Comparison of ENCODE assay signal across 8 cellular contexts in genomic region chr6:141988954-141989705, GRCh38.
DNase-seq lines count a peak whose midpoint lies in the region; ATAC-seq, FAIRE-seq and TF ChIP-seq lines count a peak whose summit lies in the region.

No MANE protein-coding gene starts in this region.

- BruUV-seq in OCI-LY7 (replicated peaks; lab: Mats Ljungman, UMichigan) (no TSS peak), GM12878 (replicated peaks; lab: Mats Ljungman, UMichigan) (no TSS peak)

- SMC1A ChIA-PET in GM12878 (lab: Charles Lee; ENCODE audit: uncharacterized antibody, unreplicated experiment): interaction anchor here (0.8 to 2.6 kb wide), 8 partner anchors 9 to 219 kb away, joined by 3 to 17 read pairs (median 4); no protein-coding TSS in a partner anchor

- ATAC-seq in GM21360 (IDR thresholded peaks at IDR 0.05; ENCODE audit: unreplicated experiment) (peak; percentile 87), HG03520 (IDR thresholded peaks at IDR 0.05; ENCODE audit: unreplicated experiment) (peak; percentile 86), GM12878 (peak; percentile 78), upper lobe of left lung (ENCODE audit: low FRiP score in 2 of 2) (no peak)

- H3K9ac ChIP-seq in GM12878 (ENCODE audit: control insufficient read depth, insufficient read depth, low read length): no peak overlapping the region

- in situ Hi-C loops in GM12878 (cut with MboI): loop anchor here (5.0 kb wide), 1 partner anchor 128 kb away; no protein-coding TSS in a partner anchor

- intact Hi-C loops in OCI-LY7 (cut with micrococcal nuclease; ENCODE audit: unreplicated experiment) (loop anchor here (10.0 kb wide), 1 partner anchor 216 kb away; no protein-coding TSS in a partner anchor), GM12878 (cut with micrococcal nuclease; ENCODE audit: unreplicated experiment) (loop anchor here (1.0 kb wide), 2 partner anchors 123 to 218 kb away; no protein-coding TSS in a partner anchor)

- no peak for TF ChIP-seq POLR2A in GM12878 (IDR thresholded peaks at IDR 0.05; ENCODE audit: low read depth, low read length)
- no peak for TF ChIP-seq POLR2A in upper lobe of left lung (IDR thresholded peaks at IDR 0.05)

- peak; percentile 21 for DNase-seq in NCI-H187 treated with DMSO at 0.1 percent for 48 hours (lab: John Stamatoyannopoulos, UW)
- no peak for DNase-seq in NCI-H187 (lab: John Stamatoyannopoulos, UW)
- peak; percentile 46 for DNase-seq in OCI-LY7 (ENCODE audit: low spot score)
- no peak for DNase-seq in GM12878 (ENCODE audit: low read depth, low spot score)
- DNase-seq in kidney glomerular epithelial cell (lab: John Stamatoyannopoulos, UW): peak; percentile 61
- DNase-seq in upper lobe of left lung: no peak

- H3K27ac ChIP-seq in OCI-LY7 (ENCODE audit: low read depth, low read length, poor library complexity, severe bottlenecking): no peak overlapping the region
- no peak overlapping the region for H3K27ac ChIP-seq in GM12878 (ENCODE audit: control insufficient read depth, insufficient read depth)
- H3K27ac ChIP-seq in upper lobe of left lung: no peak overlapping the region

- H3K79me2 ChIP-seq in OCI-LY7 (ENCODE audit: insufficient read depth, low read depth, low read length) (no peaks in the 10 kb centered on the region), GM12878 (ENCODE audit: control insufficient read depth, insufficient read depth, low read length) (no peaks in the 10 kb centered on the region)

- H3K4me3 ChIP-seq in OCI-LY7 (ENCODE audit: low read depth, low read length, poor library complexity, severe bottlenecking): no peak overlapping the region
- H3K4me3 ChIP-seq in GM12878: no peak overlapping the region
- H3K4me3 ChIP-seq in upper lobe of left lung: no peak overlapping the region

- RAD21 ChIA-PET in GM12878 (lab: Charles Lee; ENCODE audit: unreplicated experiment): interaction anchor here (1.1 to 1.6 kb wide), 2 partner anchors 122 to 123 kb away, joined by 3 to 11 read pairs; no protein-coding TSS in a partner anchor

- TF ChIP-seq EP300 in GM12878 (IDR thresholded peaks at IDR 0.05; ENCODE audit: borderline replicate concordance in 1 of 2, control insufficient read depth in 1 of 2, low read depth in 2 of 2, low read length in 2 of 2): no peak
- no peak for TF ChIP-seq EP300 in upper lobe of left lung (IDR thresholded peaks at IDR 0.05)

- H3K4me2 ChIP-seq in OCI-LY7 (ENCODE audit: low read length): no peak overlapping the region
- H3K4me2 ChIP-seq in GM12878 (ENCODE audit: control insufficient read depth, insufficient read depth): no peak overlapping the region

- H3K4me1 ChIP-seq in OCI-LY7 (ENCODE audit: insufficient read depth, low read length, poor library complexity, severe bottlenecking) (no peaks in the 10 kb centered on the region), GM12878 (ENCODE audit: control insufficient read depth, insufficient read depth, low read length) (no peaks in the 10 kb centered on the region), upper lobe of left lung (no peaks in the 10 kb centered on the region)

- peak; percentile 84 for FAIRE-seq in GM12878 (lab: Jason Lieb, UNC)

- 22% methylated on average over 2 of the region's 2 CpGs for WGBS in GM12878 (ENCODE audit: insufficient coverage, insufficient replicate concordance, low lambda C conversion rate, missing lambda C conversion rate)
- WGBS in upper lobe of left lung, 2 donors: 42 to 43% methylated on average over 2 of the region's 2 CpGs

- no peaks in the 10 kb centered on the region for H3K9me3 ChIP-seq in OCI-LY7 (ENCODE audit: low read length)
- H3K9me3 ChIP-seq in GM12878 (replicated peaks; ENCODE audit: control insufficient read depth, insufficient read depth, low read length): no peaks in the 10 kb centered on the region
- no peaks in the 10 kb centered on the region for H3K9me3 ChIP-seq in upper lobe of left lung

- no peaks in the 10 kb centered on the region for H3K27me3 ChIP-seq in GM12878 (replicated peaks in 1 of 2; ENCODE audit: control insufficient read depth in 2 of 2, insufficient read depth in 2 of 2, low read length in 1 of 2)
- H3K27me3 ChIP-seq in upper lobe of left lung: no peaks in the 10 kb centered on the region

- CTCF ChIA-PET in OCI-LY7 (lab: Charles Lee; ENCODE audit: unreplicated experiment) (no interaction called here), GM12878 (lab: Yijun Ruan, JAX) (interaction anchor here (0.5 to 3.7 kb wide), 11 partner anchors 9 to 378 kb away, joined by 3 to 40 read pairs (median 4); no protein-coding TSS in a partner anchor)

- H3K36me3 ChIP-seq in OCI-LY7 (ENCODE audit: insufficient read depth, low read length): no peaks in the 10 kb centered on the region
- no peaks in the 10 kb centered on the region for H3K36me3 ChIP-seq in GM12878 (ENCODE audit: control insufficient read depth in 2 of 2, insufficient read depth in 2 of 2, low read length in 1 of 2)
- no peaks in the 10 kb centered on the region for H3K36me3 ChIP-seq in upper lobe of left lung

- H3K9me2 ChIP-seq in OCI-LY7 (ENCODE audit: insufficient read depth, low read length): no peaks in the 10 kb centered on the region

- TF ChIP-seq CTCF in OCI-LY7 (conservative IDR thresholded peaks at IDR 0.05; ENCODE audit: low read length) (peak; percentile 86), GM12878 (IDR thresholded peaks at IDR 0.05 in 2 of 3, conservative IDR thresholded peaks at IDR 0.05 in 1 of 3; ENCODE audit: control insufficient read depth in 2 of 3, extremely low read depth in 1 of 3, insufficient read depth in 1 of 3, low read depth in 3 of 3, low read length in 3 of 3) (peak; percentile 61 to 69 (median 67)), upper lobe of left lung (IDR thresholded peaks at IDR 0.05) (peak; percentile 14 to 41 (median 32))

- no peaks in the 10 kb centered on the region for H4K20me1 ChIP-seq in OCI-LY7 (ENCODE audit: insufficient read depth, low read length)
- no peaks in the 10 kb centered on the region for H4K20me1 ChIP-seq in GM12878 (ENCODE audit: control insufficient read depth, insufficient read depth)

- peak; percentile 63 for TF ChIP-seq RAD21 in GM12878 (IDR thresholded peaks at IDR 0.05; ENCODE audit: insufficient read depth, low read depth, low read length)

- POLR2A ChIA-PET in OCI-LY7 (lab: Charles Lee): interaction anchor here (1.5 kb wide), 1 partner anchor 16 kb away, joined by 3 read pairs; no protein-coding TSS in a partner anchor
- POLR2A ChIA-PET in GM12878 (lab: Charles Lee): no interaction called here

- H2AFZ ChIP-seq in OCI-LY7 (ENCODE audit: low read length): peak overlapping the region; percentile 10; the same call in 1 of the 2 replicates
- H2AFZ ChIP-seq in GM12878 (ENCODE audit: control insufficient read depth, low read depth, low read length): no peak overlapping the region; the same call in 1 of the 2 replicates

TF ChIP-seq in GM12878, 131 proteins besides CTCF, POLR2A, EP300 and RAD21 (continues in another document):
- TF ChIP-seq NR2F1 (conservative IDR thresholded peaks at IDR 0.05): no peak
- TF ChIP-seq BCL3 (IDR thresholded peaks at IDR 0.05; ENCODE audit: borderline replicate concordance, insufficient read depth, low read depth, low read length, poor library complexity, severe bottlenecking): peak; percentile 81
- TF ChIP-seq ZBTB40 (IDR thresholded peaks at IDR 0.05; ENCODE audit: borderline replicate concordance): no peak
- no peak for TF ChIP-seq SPI1 (IDR thresholded peaks at IDR 0.05; ENCODE audit: borderline replicate concordance, insufficient read depth, low read depth, low read length)

Comparison
In these comparisons a context has a peak if more than half of its experiments do, and no peak if none do; other contexts are left out.
1. DNase-seq: peak in NCI-H187 treated with DMSO at 0.1 percent for 48 hours (single experiment), OCI-LY7 (single experiment) and kidney glomerular epithelial cell (single experiment); none in NCI-H187 (0 of 2), GM12878 (single experiment) and upper lobe of left lung (0 of 2).
2. ATAC-seq: peak in GM21360 (single experiment), HG03520 (single experiment) and GM12878 (single experiment); none in upper lobe of left lung (0 of 2).
3. CTCF ChIP-seq: peak in every context shown above with its lines; median percentile 86 in OCI-LY7; 67 in GM12878; 32 in upper lobe of left lung.